8 cellular contexts compared by ENCODE assay signal in the genomic region with DNA sequence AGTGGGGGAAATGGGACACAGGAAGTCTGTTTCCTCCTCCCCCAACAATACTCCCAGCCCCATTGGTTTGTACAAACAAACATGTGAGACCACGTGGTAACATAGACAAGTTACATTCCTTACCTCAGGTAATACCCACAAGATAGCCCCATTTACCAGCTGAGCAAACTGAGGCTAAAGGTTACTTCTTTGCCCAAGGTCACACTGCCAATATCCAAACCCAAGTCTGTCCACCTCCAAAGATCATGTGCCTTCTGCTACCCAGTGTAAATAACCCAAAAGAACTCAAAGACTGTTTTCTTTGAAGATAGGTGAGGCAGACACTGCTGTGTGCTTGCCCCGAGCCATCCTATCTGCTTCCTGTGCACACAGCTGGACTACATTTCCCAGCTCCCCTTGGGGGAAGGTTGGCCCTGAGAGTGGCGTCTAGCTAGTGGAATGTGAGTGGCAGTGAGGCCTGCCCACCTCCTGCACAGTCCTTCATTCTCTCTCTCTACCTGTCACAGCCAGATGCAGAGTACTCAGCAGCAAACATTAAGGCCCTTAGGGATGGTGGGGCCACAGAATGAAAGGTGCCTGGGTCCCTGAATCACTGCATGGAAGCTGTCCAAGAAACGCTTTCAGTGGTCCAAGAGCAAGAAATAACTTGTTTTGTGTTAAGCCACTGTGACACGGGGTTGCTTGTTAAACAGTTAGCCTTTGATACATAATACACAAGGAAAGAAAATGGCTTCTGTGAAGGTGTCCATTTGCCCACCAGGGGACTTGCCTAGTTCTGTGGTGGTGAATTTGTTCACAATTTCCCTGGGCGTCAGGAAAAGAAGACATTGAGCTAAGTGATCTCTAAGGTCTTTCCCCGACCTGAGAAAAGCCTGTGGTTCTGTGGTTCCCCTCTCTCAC.
A peak's percentile ranks its signal among the peaks of the same experiment; 100 is the strongest.
DNase-seq lines count a peak whose midpoint lies in the region; ATAC-seq and TF ChIP-seq lines count a peak whose summit lies in the region.

No MANE protein-coding gene starts in this region.

- no peak overlapping the region for H3K4me2 ChIP-seq in hepatocyte

- no peaks in the 10 kb centered on the region for H3K79me2 ChIP-seq in hepatocyte

- no peak overlapping the region for H3K27ac ChIP-seq in WERI-Rb-1
- no peak overlapping the region for H3K27ac ChIP-seq in hepatocyte

- no peaks in the 10 kb centered on the region for H3K9me2 ChIP-seq in hepatocyte (replicated peaks; ENCODE audit: insufficient read depth)

- H3K36me3 ChIP-seq in WERI-Rb-1 (no peaks in the 10 kb centered on the region), hepatocyte (replicated peaks; ENCODE audit: insufficient read depth, low read depth) (no peaks in the 10 kb centered on the region)

- H3K27me3 ChIP-seq in WERI-Rb-1 (ENCODE audit: insufficient read depth, low read depth, severe bottlenecking) (no peaks in the 10 kb centered on the region), hepatocyte (peaks cover 7% of the 10 kb centered on the region)

- peak; percentile 58 for DNase-seq in NCI-H748 (lab: John Stamatoyannopoulos, UW; ENCODE audit: unreplicated experiment)
- no peak for DNase-seq in NCI-H748 treated with DMSO at 0.1 percent for 48 hours (lab: John Stamatoyannopoulos, UW)
- DNase-seq in HT1080 (ENCODE audit: low read depth): peak; percentile 24
- DNase-seq in WERI-Rb-1: peak; percentile 48
- peak; percentile 48 for DNase-seq in hepatocyte (ENCODE audit: low spot score)
- DNase-seq in COLO829 (ENCODE audit: low spot score): no peak
- no peak for DNase-seq in NCI-H2196 treated with DMSO at 0.1 percent for 48 hours (lab: John Stamatoyannopoulos, UW; ENCODE audit: unreplicated experiment)

- H3K4me3 ChIP-seq in WERI-Rb-1 (ENCODE audit: low read depth, low read length) (no peak overlapping the region), hepatocyte (no peak overlapping the region)

- H3K4me1 ChIP-seq in hepatocyte (ENCODE audit: insufficient read depth): peaks cover 5% of the 10 kb centered on the region

- WGBS in hepatocyte (ENCODE audit: low lambda C conversion rate, missing lambda C conversion rate): 73% methylated on average over 7 of the region's 7 CpGs

- no peaks in the 10 kb centered on the region for H3K9me3 ChIP-seq in WERI-Rb-1 (ENCODE audit: severe bottlenecking)
- H3K9me3 ChIP-seq in hepatocyte (ENCODE audit: low read depth): no peaks in the 10 kb centered on the region

- ATAC-seq in GM21529 (IDR thresholded peaks at IDR 0.05; ENCODE audit: unreplicated experiment): peak; percentile 81

- no peak overlapping the region for H2AFZ ChIP-seq in hepatocyte

- TF ChIP-seq CTCF in WERI-Rb-1 (IDR thresholded peaks at IDR 0.05; ENCODE audit: low read depth, low read length) (no peak), hepatocyte (IDR thresholded peaks at IDR 0.05; ENCODE audit: poor library complexity) (no peak)

- no peaks in the 10 kb centered on the region for H4K20me1 ChIP-seq in hepatocyte (ENCODE audit: insufficient read depth, poor library complexity, severe bottlenecking)

Comparison
In these comparisons a context has a peak if more than half of its experiments do, and no peak if none do; other contexts are left out.
1. DNase-seq: peak in NCI-H748 (single experiment), HT1080 (single experiment), WERI-Rb-1 (single experiment) and hepatocyte (single experiment); none in NCI-H748 treated with DMSO at 0.1 percent for 48 hours (single experiment), COLO829 (single experiment) and NCI-H2196 treated with DMSO at 0.1 percent for 48 hours (single experiment).